Comparison of ENCODE assay signal across 1 cellular context in the genomic region with DNA sequence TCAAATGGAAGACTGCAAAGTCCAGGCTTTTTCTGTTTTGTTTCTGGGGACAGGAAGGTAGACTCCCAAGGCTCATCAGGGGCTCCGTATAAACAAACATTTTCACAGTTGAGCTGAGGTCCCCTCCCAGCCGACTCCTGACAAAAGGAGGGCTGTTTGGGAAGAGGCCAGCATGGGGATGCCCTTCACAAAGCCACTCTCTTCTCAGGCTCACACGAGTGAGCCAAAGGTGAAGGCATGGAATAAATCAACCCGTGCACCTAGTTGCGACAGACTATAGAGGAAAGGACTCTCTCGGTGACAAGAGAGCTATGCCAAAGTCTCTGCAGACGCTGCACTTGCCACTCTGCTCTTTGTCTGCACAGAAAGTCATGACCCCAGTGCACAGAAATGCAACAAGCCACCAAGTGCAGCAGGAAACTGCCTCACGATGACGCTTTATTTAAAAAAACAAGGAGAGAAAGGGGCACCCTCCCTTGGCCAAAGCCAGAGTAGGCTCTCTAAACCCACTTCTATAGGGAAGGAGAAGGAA.
A peak's percentile ranks its signal among the peaks of the same experiment; 100 is the strongest.
TF ChIP-seq lines count a peak whose summit lies in the region.

No MANE protein-coding gene starts in this region.

TF ChIP-seq in HepG2, 621 proteins besides CTCF, POLR2A, EP300 and RAD21 (continued from another document and continues in another):
- peak; percentile 51; the same call in 1 of the 2 replicates for TF ChIP-seq ZMYM3 (CRISPR knock-in tag; IDR thresholded peaks at IDR 0.05)
- no peak for TF ChIP-seq FLYWCH1 (CRISPR knock-in tag; IDR thresholded peaks at IDR 0.05)
- TF ChIP-seq ZNF644 (CRISPR knock-in tag; IDR thresholded peaks at IDR 0.05; ENCODE audit: low read depth): no peak
- no peak for TF ChIP-seq NR2C2 (CRISPR knock-in tag; IDR thresholded peaks at IDR 0.05; ENCODE audit: borderline replicate concordance)
- peak; percentile 21 for TF ChIP-seq TBL1XR1 (IDR thresholded peaks at IDR 0.05; ENCODE audit: borderline replicate concordance, low read length, partially characterized antibody)
- no peak for TF ChIP-seq RAD51 (IDR thresholded peaks at IDR 0.05; ENCODE audit: borderline replicate concordance)
- TF ChIP-seq, protein P1, sequence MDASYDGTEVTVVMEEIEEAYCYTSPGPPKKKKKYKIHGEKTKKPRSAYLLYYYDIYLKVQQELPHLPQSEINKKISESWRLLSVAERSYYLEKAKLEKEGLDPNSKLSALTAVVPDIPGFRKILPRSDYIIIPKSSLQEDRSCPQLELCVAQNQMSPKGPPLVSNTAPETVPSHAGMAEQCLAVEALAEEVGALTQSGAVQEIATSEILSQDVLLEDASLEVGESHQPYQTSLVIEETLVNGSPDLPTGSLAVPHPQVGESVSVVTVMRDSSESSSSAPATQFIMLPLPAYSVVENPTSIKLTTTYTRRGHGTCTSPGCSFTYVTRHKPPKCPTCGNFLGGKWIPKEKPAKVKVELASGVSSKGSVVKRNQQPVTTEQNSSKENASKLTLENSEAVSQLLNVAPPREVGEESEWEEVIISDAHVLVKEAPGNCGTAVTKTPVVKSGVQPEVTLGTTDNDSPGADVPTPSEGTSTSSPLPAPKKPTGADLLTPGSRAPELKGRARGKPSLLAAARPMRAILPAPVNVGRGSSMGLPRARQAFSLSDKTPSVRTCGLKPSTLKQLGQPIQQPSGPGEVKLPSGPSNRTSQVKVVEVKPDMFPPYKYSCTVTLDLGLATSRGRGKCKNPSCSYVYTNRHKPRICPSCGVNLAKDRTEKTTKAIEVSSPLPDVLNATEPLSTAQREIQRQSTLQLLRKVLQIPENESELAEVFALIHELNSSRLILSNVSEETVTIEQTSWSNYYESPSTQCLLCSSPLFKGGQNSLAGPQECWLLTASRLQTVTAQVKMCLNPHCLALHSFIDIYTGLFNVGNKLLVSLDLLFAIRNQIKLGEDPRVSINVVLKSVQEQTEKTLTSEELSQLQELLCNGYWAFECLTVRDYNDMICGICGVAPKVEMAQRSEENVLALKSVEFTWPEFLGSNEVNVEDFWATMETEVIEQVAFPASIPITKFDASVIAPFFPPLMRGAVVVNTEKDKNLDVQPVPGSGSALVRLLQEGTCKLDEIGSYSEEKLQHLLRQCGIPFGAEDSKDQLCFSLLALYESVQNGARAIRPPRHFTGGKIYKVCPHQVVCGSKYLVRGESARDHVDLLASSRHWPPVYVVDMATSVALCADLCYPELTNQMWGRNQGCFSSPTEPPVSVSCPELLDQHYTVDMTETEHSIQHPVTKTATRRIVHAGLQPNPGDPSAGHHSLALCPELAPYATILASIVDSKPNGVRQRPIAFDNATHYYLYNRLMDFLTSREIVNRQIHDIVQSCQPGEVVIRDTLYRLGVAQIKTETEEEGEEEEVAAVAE (CRISPR knock-in tag; IDR thresholded peaks at IDR 0.05; ENCODE audit: borderline replicate concordance): no peak
- TF ChIP-seq ZNF891 (CRISPR knock-in tag; IDR thresholded peaks at IDR 0.05): no peak
- TF ChIP-seq ZUFSP (CRISPR knock-in tag; IDR thresholded peaks at IDR 0.05; ENCODE audit: borderline replicate concordance): no peak
- TF ChIP-seq RNF219 (CRISPR knock-in tag; IDR thresholded peaks at IDR 0.05): no peak
- TF ChIP-seq, protein P2, sequence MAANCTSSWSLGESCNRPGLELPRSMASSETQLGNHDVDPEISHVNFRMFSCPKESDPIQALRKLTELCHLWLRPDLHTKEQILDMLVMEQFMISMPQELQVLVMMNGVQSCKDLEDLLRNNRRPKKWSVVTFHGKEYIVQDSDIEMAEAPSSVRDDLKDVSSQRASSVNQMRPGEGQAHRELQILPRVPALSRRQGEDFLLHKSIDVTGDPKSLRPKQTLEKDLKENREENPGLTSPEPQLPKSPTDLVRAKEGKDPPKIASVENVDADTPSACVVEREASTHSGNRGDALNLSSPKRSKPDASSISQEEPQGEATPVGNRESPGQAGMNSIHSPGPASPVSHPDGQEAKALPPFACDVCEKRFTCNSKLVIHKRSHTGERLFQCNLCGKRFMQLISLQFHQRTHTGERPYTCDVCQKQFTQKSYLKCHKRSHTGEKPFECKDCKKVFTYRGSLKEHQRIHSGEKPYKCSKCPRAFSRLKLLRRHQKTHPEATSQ (CRISPR knock-in tag; IDR thresholded peaks at IDR 0.05; ENCODE audit: borderline replicate concordance): peak; percentile 34; the same call in 1 of the 2 replicates
- TF ChIP-seq ZNF124 (CRISPR knock-in tag; IDR thresholded peaks at IDR 0.05): peak; percentile 39; the same call in 1 of the 2 replicates
- 0 out of 2 replicates have a peak, but pooled peaks have one; percentile 37 for TF ChIP-seq MED1 (CRISPR knock-in tag; IDR thresholded peaks at IDR 0.05)
- TF ChIP-seq KLF6 (CRISPR knock-in tag; IDR thresholded peaks at IDR 0.05): no peak
- peak; percentile 57 for TF ChIP-seq HNF4A (CRISPR knock-in tag; IDR thresholded peaks at IDR 0.05)
- TF ChIP-seq SNAPC2 (CRISPR knock-in tag; IDR thresholded peaks at IDR 0.05): no peak
- TF ChIP-seq HBP1 (CRISPR knock-in tag; IDR thresholded peaks at IDR 0.05; ENCODE audit: low read depth): no peak
- peak; percentile 87 for TF ChIP-seq PAXIP1 (CRISPR knock-in tag; conservative IDR thresholded peaks at IDR 0.05)
- 0 out of 2 replicates have a peak, but pooled peaks have one; percentile 28 for TF ChIP-seq MIER3 (CRISPR knock-in tag; IDR thresholded peaks at IDR 0.05; ENCODE audit: borderline replicate concordance)
- no peak for TF ChIP-seq CHD4 (IDR thresholded peaks at IDR 0.05; ENCODE audit: borderline replicate concordance, low read length)
- TF ChIP-seq ELF1 (CRISPR knock-in tag; IDR thresholded peaks at IDR 0.05): no peak
- peak; percentile 37; the same call in 1 of the 2 replicates for TF ChIP-seq ZFX (CRISPR knock-in tag; IDR thresholded peaks at IDR 0.05; ENCODE audit: low read depth)
- TF ChIP-seq MLLT10 (CRISPR knock-in tag; IDR thresholded peaks at IDR 0.05): no peak
- peak; percentile 35; the same call in 1 of the 2 replicates for TF ChIP-seq KDM6A (CRISPR knock-in tag; IDR thresholded peaks at IDR 0.05; ENCODE audit: low read depth)
- TF ChIP-seq SETDB1 (CRISPR knock-in tag; IDR thresholded peaks at IDR 0.05; ENCODE audit: borderline replicate concordance): no peak
- TF ChIP-seq ZNF331 (CRISPR knock-in tag; IDR thresholded peaks at IDR 0.05): peak; percentile 68; the same call in 1 of the 2 replicates
- peak; percentile 61 for TF ChIP-seq POLR2G (IDR thresholded peaks at IDR 0.05; ENCODE audit: low read depth, low read length)
- TF ChIP-seq ZNF292 (CRISPR knock-in tag; IDR thresholded peaks at IDR 0.05; ENCODE audit: borderline replicate concordance, low read depth): peak; percentile 87; the same call in 1 of the 2 replicates
- TF ChIP-seq ZNF232 (CRISPR knock-in tag; IDR thresholded peaks at IDR 0.05; ENCODE audit: borderline replicate concordance): no peak
- TF ChIP-seq PHF8 (CRISPR knock-in tag; IDR thresholded peaks at IDR 0.05): no peak
- TF ChIP-seq HNF4G (IDR thresholded peaks at IDR 0.05; ENCODE audit: borderline replicate concordance, low read depth, low read length): peak; percentile 42; the same call in 1 of the 2 replicates
- no peak for TF ChIP-seq HNF4G (CRISPR knock-in tag; IDR thresholded peaks at IDR 0.05; ENCODE audit: borderline replicate concordance, low read depth)
- no peak for TF ChIP-seq ZNF678 (CRISPR knock-in tag; IDR thresholded peaks at IDR 0.05)
- no peak for TF ChIP-seq PHB2 (IDR thresholded peaks at IDR 0.05; ENCODE audit: partially characterized antibody)
- TF ChIP-seq PITX1 (CRISPR knock-in tag; IDR thresholded peaks at IDR 0.05): peak; percentile 72; the same call in 1 of the 2 replicates
- no peak for TF ChIP-seq ZFP41 (CRISPR knock-in tag; IDR thresholded peaks at IDR 0.05; ENCODE audit: borderline replicate concordance)
- TF ChIP-seq MEIS1 (CRISPR knock-in tag; IDR thresholded peaks at IDR 0.05; ENCODE audit: borderline replicate concordance): no peak
- no peak for TF ChIP-seq ZNF660 (CRISPR knock-in tag; IDR thresholded peaks at IDR 0.05; ENCODE audit: borderline replicate concordance, low read depth)
- peak; percentile 32; the same call in 1 of the 2 replicates for TF ChIP-seq TCF7 (IDR thresholded peaks at IDR 0.05; ENCODE audit: low read depth)
- no peak for TF ChIP-seq ZNF33A (CRISPR knock-in tag; IDR thresholded peaks at IDR 0.05; ENCODE audit: borderline replicate concordance)
- TF ChIP-seq FOXP1 (IDR thresholded peaks at IDR 0.05): no peak
- TF ChIP-seq FOXP1 (CRISPR knock-in tag; IDR thresholded peaks at IDR 0.05): peak; percentile 64; the same call in 1 of the 2 replicates
- TF ChIP-seq ATF1 (CRISPR knock-in tag; IDR thresholded peaks at IDR 0.05): peak; percentile 38
- no peak for TF ChIP-seq ZNF615 (CRISPR knock-in tag; IDR thresholded peaks at IDR 0.05; ENCODE audit: borderline replicate concordance)
- TF ChIP-seq ZNF766 (CRISPR knock-in tag; IDR thresholded peaks at IDR 0.05; ENCODE audit: borderline replicate concordance): 0 out of 2 replicates have a peak, but pooled peaks have one; percentile 36
